Comparison of ENCODE assay signal across 8 cellular contexts in the genomic region with DNA sequence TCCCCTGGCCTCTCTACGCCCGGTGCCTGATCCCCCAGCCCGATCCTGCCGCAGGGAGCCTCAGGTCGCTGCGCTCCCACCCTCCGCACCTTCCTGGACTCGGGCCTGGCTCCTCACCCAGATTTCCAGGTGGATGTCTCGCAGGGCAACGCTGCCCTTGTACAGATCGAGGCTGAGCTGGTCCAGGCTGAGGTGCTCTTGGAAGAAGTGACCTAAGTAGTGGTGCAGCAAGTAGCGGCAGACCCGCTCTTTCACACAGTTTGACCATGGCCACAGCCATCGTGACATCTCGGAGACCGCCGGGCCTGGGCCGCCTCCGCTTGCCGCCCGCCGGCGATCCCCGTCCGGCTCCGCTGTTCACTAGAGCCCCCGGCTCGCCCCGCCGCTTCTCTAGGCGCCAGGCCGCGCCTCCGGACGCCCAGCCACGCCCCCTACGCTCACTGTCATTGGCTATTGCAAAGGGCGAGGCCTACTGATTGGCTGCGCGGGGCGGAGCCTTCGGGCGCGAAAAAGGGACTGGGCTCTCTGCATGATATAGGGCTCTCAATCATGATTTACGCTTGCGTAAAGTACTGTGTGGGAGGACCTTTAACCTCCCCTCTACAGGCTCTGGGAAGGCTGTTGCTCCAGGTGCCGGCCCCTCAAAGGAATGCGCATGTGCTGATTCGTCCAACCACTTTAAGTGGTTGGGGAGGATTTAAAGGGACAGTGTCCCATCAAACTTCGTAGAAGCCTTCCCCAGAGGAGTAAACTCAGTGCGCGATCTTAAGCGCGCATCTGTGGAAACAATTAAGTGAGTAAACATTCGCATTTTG. TPM values are rescaled to one million over a fixed set of nuclear protein-coding genes. Genes with fewer than 3 reads are reported as not detected.
DNase-seq lines count a peak whose midpoint lies in the region; ATAC-seq and TF ChIP-seq lines count a peak whose summit lies in the region.

A gene (minus strand): TSS at position 362 of the 815 bp plus-strand sequence. CDS start 74 bp downstream, at position 288.

- peak; percentile 98 to 99 for ATAC-seq in natural killer cell treated with Interleukin-12 subunit alpha and Interleukin-12 subunit beta and Interleukin-15 and Interleukin-18, amount 100 ng/mL, for 72 hours
- ATAC-seq in stimulated activated naive CD8-positive, alpha-beta T cell treated with anti-CD3 and anti-CD28 coated beads, Interleukin-15, Interleukin-2, amounts not matched to agents 100 U/mL and 50 U/mL, for 24 hours: peak; percentile 99

- peaks cover 1% of the 10 kb centered on the region; the same call in 1 of the 2 replicates for H3K36me3 ChIP-seq in H7 (replicated peaks; ENCODE audit: control insufficient read depth, insufficient read depth, low read length)

- TF ChIP-seq CTCF in fibroblast of pulmonary artery (IDR thresholded peaks at IDR 0.05; ENCODE audit: low read length, missing control alignments): no peak

- peak within 1 kb of the TSS; percentile 96 for H3K4me3 ChIP-seq in H7 (ENCODE audit: insufficient read depth, low read depth, low read length)
- peak within 1 kb of the TSS; percentile 96 for H3K4me3 ChIP-seq in fibroblast of pulmonary artery (replicated peaks; ENCODE audit: low read depth, low read length)

- DNase-seq in ELF-1 (ENCODE audit: low read depth, low spot score): peak; percentile 100
- DNase-seq in H7: peak; percentile 98
- DNase-seq in M059J (ENCODE audit: low read depth): peak; percentile 100
- peak; percentile 98 for DNase-seq in SHP77 (lab: John Stamatoyannopoulos, UW)
- peak; percentile 98 for DNase-seq in activated effector memory CD4-positive, alpha-beta T cell treated with Interleukin-2 at 50 U/mL for 16 hours
- peak; percentile 100 for DNase-seq in fibroblast of pulmonary artery (ENCODE audit: low read depth)
- DNase-seq in natural killer cell treated with Interleukin-12 subunit alpha and Interleukin-12 subunit beta and Interleukin-15 and Interleukin-18, amount 100 ng/mL, for 72 hours (ENCODE audit: low spot score): peak; percentile 99
- DNase-seq in stimulated activated naive CD8-positive, alpha-beta T cell treated with anti-CD3 and anti-CD28 coated beads, Interleukin-15, Interleukin-2, amounts not matched to agents 100 U/mL and 50 U/mL, for 24 hours: peak; percentile 99

- no peaks in the 10 kb centered on the region for H3K36me3 Mint-ChIP-seq in natural killer cell treated with Interleukin-12 subunit alpha and Interleukin-12 subunit beta and Interleukin-15 and Interleukin-18, amount 100 ng/mL, for 72 hours

- peaks cover 19 to 23% of the 10 kb centered on the region in 2 donors for H3K4me1 Mint-ChIP-seq in natural killer cell treated with Interleukin-12 subunit alpha and Interleukin-12 subunit beta and Interleukin-15 and Interleukin-18, amount 100 ng/mL, for 72 hours (ENCODE audit: low read depth in 2 of 2)

- peak within 1 kb of the TSS; percentile 83 to 97 for H3K27ac Mint-ChIP-seq in natural killer cell treated with Interleukin-12 subunit alpha and Interleukin-12 subunit beta and Interleukin-15 and Interleukin-18, amount 100 ng/mL, for 72 hours

- H3K27me3 ChIP-seq in H7 (ENCODE audit: control insufficient read depth, insufficient read depth, low read length): no peaks in the 10 kb centered on the region

- no peaks in the 10 kb centered on the region for H3K27me3 Mint-ChIP-seq in natural killer cell treated with Interleukin-12 subunit alpha and Interleukin-12 subunit beta and Interleukin-15 and Interleukin-18, amount 100 ng/mL, for 72 hours

- H3K4me3 Mint-ChIP-seq in natural killer cell treated with Interleukin-12 subunit alpha and Interleukin-12 subunit beta and Interleukin-15 and Interleukin-18, amount 100 ng/mL, for 72 hours: peak within 1 kb of the TSS; percentile 86

- no peaks in the 10 kb centered on the region for H3K9me3 Mint-ChIP-seq in natural killer cell treated with Interleukin-12 subunit alpha and Interleukin-12 subunit beta and Interleukin-15 and Interleukin-18, amount 100 ng/mL, for 72 hours

RNA-seq across cellular contexts. Expression of the gene that starts here (rescaled TPM):
- total RNA-seq in H7 (2014; rRNA removed; shearing (Covaris generic)): 19.3 and 22.5 TPM in 2 replicates
- total RNA-seq in M059J (2014; rRNA removed; shearing (Covaris generic)): 12.6 and 16.0 TPM in 2 replicates
- total RNA-seq in natural killer cell treated with Interleukin-12 subunit alpha and Interleukin-12 subunit beta and Interleukin-15 and Interleukin-18, amount 100 ng/mL, for 72 hours: 10 to 100 TPM; 24.1 to 31.9 TPM

Comparison
In these comparisons a context has a peak if more than half of its experiments do, and no peak if none do; other contexts are left out.
1. Peak in every context shown above with its lines: DNase-seq, ATAC-seq and H3K4me3 ChIP-seq.